ENCODE assay signal across 24 cellular contexts in genomic region chr4:26943391-26943790, GRCh38.
"Had no signal": no experiment of that assay in that cellular context is flagged by ENCODE, and none has a peak within 500 bp of the region (broad histone marks: within the 10 kb centered on the region; RNA-seq: fewer than 3 reads in every experiment).

No MANE protein-coding gene starts in this region.

- H3K4me2 ChIP-seq: hepatocyte, neural progenitor cell had no signal

- H3K79me2 ChIP-seq: parathyroid adenoma had no signal

- H3K4me1 ChIP-seq: neural progenitor cell, parathyroid adenoma, psoas muscle, suprapubic skin, tibial artery had no signal

- H3K27ac ChIP-seq: hepatocyte, lower lobe of right lung, neural progenitor cell, neutrophil, parathyroid adenoma, psoas muscle, spleen, suprapubic skin, thoracic aorta, tibial artery, upper lobe of right lung had no signal

- H3K9me3 ChIP-seq: heart left ventricle, lower lobe of right lung, neutrophil, psoas muscle, suprapubic skin, thoracic aorta, tibial artery, upper lobe of right lung had no signal

- H3K36me3 ChIP-seq: heart left ventricle, lower lobe of right lung, neural progenitor cell, neutrophil, spleen, suprapubic skin, thoracic aorta, tibial artery, upper lobe of right lung had no signal

- DNase-seq: heart left ventricle; islet precursor cell; lower lobe of right lung; mammary epithelial cell; mesenchymal stem cell; naive thymus-derived CD8-positive, alpha-beta T cell; nephron progenitor cell; occipital lobe; psoas muscle; spleen; stimulated activated CD4-positive, alpha-beta T cell treated with anti-CD3 and anti-CD28 coated beads, Interleukin-4, amount 100 ng/mL, for 24 hours; stimulated activated naive CD4-positive, alpha-beta T cell; tibial artery; trophoblast cell; upper lobe of right lung had no signal

- H3K27me3 ChIP-seq: heart left ventricle, neural progenitor cell, neutrophil, spleen, suprapubic skin, tibial artery, upper lobe of right lung had no signal

- ATAC-seq: lower lobe of right lung; naive thymus-derived CD8-positive, alpha-beta T cell; psoas muscle; sciatic nerve; stimulated activated effector memory CD8-positive, alpha-beta T cell treated with anti-CD3 and anti-CD28 coated beads, Interleukin-12 subunit alpha, Interleukin-12 subunit beta, amount 100 ng/mL, for 72 hours; upper lobe of right lung had no signal

- H3K9ac ChIP-seq: neural progenitor cell, parathyroid adenoma had no signal

- H2AFZ ChIP-seq: hepatocyte, neural progenitor cell, parathyroid adenoma had no signal

- H3K4me3 ChIP-seq: heart left ventricle, hepatocyte, lower lobe of right lung, neural progenitor cell, psoas muscle, skin epidermis, spleen, suprapubic skin, thoracic aorta, tibial artery, upper lobe of right lung had no signal
